Comparison of ENCODE assay signal across 8 cellular contexts in genomic region chr17:42659079-42659931, GRCh38. TPM values are rescaled to one million over a fixed set of nuclear protein-coding genes. Genes with fewer than 3 reads are reported as not detected.
DNase-seq lines count a peak whose midpoint lies in the region; ATAC-seq and TF ChIP-seq lines count a peak whose summit lies in the region.

TUBG2 (plus strand) TSS chr17:42659284; CDS start chr17:42659504, 220 bp downstream.

- WGBS in psoas muscle, 3 donors, result 1 to 2% (median 2%) methylated on average over 48 to 55 of the region's 59 CpGs

- peaks cover 2% of the 10 kb centered on the region for H3K36me3 Mint-ChIP-seq in T-helper 17 cell (ENCODE audit: low read depth)

- DNase-seq in AG08396 (ENCODE audit: low spot score) (peak; percentile 98), NCI-H1436 treated with DMSO at 0.1 percent for 48 hours (lab: John Stamatoyannopoulos, UW) (peak; percentile 84), T-helper 17 cell (peak; percentile 43 to 59 (median 53)), ascending aorta (ENCODE audit: low spot score in 2 of 2) (peak in 1 of 2 donors; percentile 91), right atrium auricular region (ENCODE audit: low spot score) (peak; percentile 85), psoas muscle (peak; percentile 87 to 91), uterus (peak; percentile 87 to 93)

- H3K4me1 ChIP-seq in ascending aorta (peaks cover 9 to 13% of the 10 kb centered on the region in 2 donors), right atrium auricular region (peaks cover 0 to 17% of the 10 kb centered on the region in 2 donors), psoas muscle (peaks cover 4% of the 10 kb centered on the region), uterus (peaks cover 8 to 9% of the 10 kb centered on the region in 2 donors)

- peak; percentile 79 for ATAC-seq in T-helper 17 cell
- ATAC-seq in psoas muscle, result peak; percentile 83 to 94 (median 88)

- no peaks in the 10 kb centered on the region for H3K9me3 ChIP-seq in T-helper 17 cell (ENCODE audit: control insufficient read depth, low read length, poor library complexity, severe bottlenecking)
- H3K9me3 ChIP-seq in ascending aorta, result no peaks in the 10 kb centered on the region
- no peaks in the 10 kb centered on the region for H3K9me3 ChIP-seq in right atrium auricular region
- H3K9me3 ChIP-seq in psoas muscle, result no peaks in the 10 kb centered on the region
- H3K9me3 ChIP-seq in uterus, result no peaks in the 10 kb centered on the region

- H3K27ac ChIP-seq in ascending aorta, result peak within 1 kb of the TSS; percentile 71 to 91
- H3K27ac ChIP-seq in right atrium auricular region, result peak within 1 kb of the TSS; percentile 73 to 79
- peak within 1 kb of the TSS; percentile 79 for H3K27ac ChIP-seq in psoas muscle
- peak within 1 kb of the TSS; percentile 88 to 89 for H3K27ac ChIP-seq in uterus

- TF ChIP-seq CTCF in ascending aorta (IDR thresholded peaks at IDR 0.05) (no peak), right atrium auricular region (IDR thresholded peaks at IDR 0.05) (peak in 1 of 2 donors; percentile 25), psoas muscle (IDR thresholded peaks at IDR 0.05) (no peak), uterus (IDR thresholded peaks at IDR 0.05) (peak in 2 of 4 experiments; percentile 16 to 20)

- peak within 1 kb of the TSS; percentile 66 for H3K27ac Mint-ChIP-seq in T-helper 17 cell

- H3K27me3 Mint-ChIP-seq in T-helper 17 cell, result peaks cover 15% of the 10 kb centered on the region

- TF ChIP-seq POLR2A in GM19193 (IDR thresholded peaks at IDR 0.05; ENCODE audit: extremely low read depth, insufficient read depth, insufficient read length), result peak; percentile 71
- peak; percentile 82 to 91 for TF ChIP-seq POLR2A in uterus (IDR thresholded peaks at IDR 0.05)

- H3K4me1 Mint-ChIP-seq in T-helper 17 cell, result peaks cover 26% of the 10 kb centered on the region

- peaks cover 18 to 24% of the 10 kb centered on the region in 2 donors for H3K36me3 ChIP-seq in ascending aorta
- H3K36me3 ChIP-seq in right atrium auricular region, result peaks cover 13% of the 10 kb centered on the region
- H3K36me3 ChIP-seq in psoas muscle (ENCODE audit: insufficient read depth in 1 of 2, low read depth in 1 of 2), result peaks cover 0 to 31% of the 10 kb centered on the region in 2 donors
- no peaks in the 10 kb centered on the region for H3K36me3 ChIP-seq in uterus

- H3K4me3 Mint-ChIP-seq in T-helper 17 cell, result peak within 1 kb of the TSS; percentile 89

- intact Hi-C loops in ascending aorta (cut with DNase I) (loop anchor here (1.0 kb wide), 2 partner anchors 18 to 50 kb away; partner anchors contain the start of genes RETREG3 and TUBG1), psoas muscle (cut with DNase I) (no loop called here), uterus (cut with DNase I; ENCODE audit: low total_unique reads) (no loop called here)

- H3K27me3 ChIP-seq in ascending aorta, result no peaks in the 10 kb centered on the region
- no peaks in the 10 kb centered on the region for H3K27me3 ChIP-seq in right atrium auricular region
- H3K27me3 ChIP-seq in psoas muscle (ENCODE audit: insufficient read depth in 3 of 3, low read length in 2 of 3), result no peaks in the 10 kb centered on the region
- no peaks in the 10 kb centered on the region for H3K27me3 ChIP-seq in uterus

- H3K4me3 ChIP-seq in ascending aorta, result peak within 1 kb of the TSS; percentile 49 to 85
- peak within 1 kb of the TSS; percentile 50 to 71 for H3K4me3 ChIP-seq in right atrium auricular region
- peak within 1 kb of the TSS; percentile 86 for H3K4me3 ChIP-seq in psoas muscle
- peak within 1 kb of the TSS; percentile 47 to 83 for H3K4me3 ChIP-seq in uterus

RNA-seq across cellular contexts. Expression of gene TUBG2, which starts in this region (rescaled TPM):
- total RNA-seq in T-helper 17 cell, result 10 to 100 TPM in 1 of 2 donors, 1 to 10 TPM in 1; 8.9 to 11.3 TPM
- 73.1 TPM for total RNA-seq in ascending aorta
- 10 to 100 TPM; 18.2 to 25.7 TPM for total RNA-seq in right atrium auricular region
- total RNA-seq in psoas muscle, result 10 to 100 TPM in 1 of 4 donors, 1 to 10 TPM in 3; 3.8 to 11.9 (median 5.7) TPM
- polyA plus RNA-seq in psoas muscle, result 1 to 10 TPM; 2.7 to 4.9 (median 4.2) TPM
- 10 to 100 TPM in 3 of 4 donors, 1 to 10 TPM in 1; 9.7 to 60.7 (median 27.6) TPM for total RNA-seq in uterus
